10 cellular contexts compared by ENCODE assay signal in the genomic region with DNA sequence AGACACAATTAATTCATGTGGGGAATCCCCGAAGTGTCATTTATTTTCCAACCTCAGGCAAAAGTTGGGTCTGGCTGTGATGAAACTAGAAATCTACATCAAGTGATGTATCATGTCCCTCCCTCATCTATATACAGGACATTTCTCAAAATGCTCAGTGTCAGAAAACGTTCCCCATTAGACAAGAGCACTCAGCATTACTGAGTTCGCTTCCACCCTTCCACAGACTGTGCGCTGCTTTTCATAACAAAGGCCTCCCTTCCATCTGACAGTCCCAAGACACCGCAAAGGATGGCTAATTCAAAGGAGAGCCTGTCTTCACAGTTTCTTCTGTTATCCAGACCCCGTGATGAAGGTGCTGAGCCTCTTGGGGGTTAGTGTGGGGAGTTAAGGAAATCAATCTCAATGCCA. TPM values are rescaled to one million over a fixed set of nuclear protein-coding genes. Genes with fewer than 3 reads are reported as not detected.
A peak's percentile ranks its signal among the peaks of the same experiment; 100 is the strongest.
DNase-seq lines count a peak whose midpoint lies in the region; ATAC-seq and TF ChIP-seq lines count a peak whose summit lies in the region.
"Had no signal": no experiment of that assay in that cellular context is flagged by ENCODE, and none has a peak within 500 bp of the region (broad histone marks: within the 10 kb centered on the region; RNA-seq: fewer than 3 reads in every experiment).

No MANE protein-coding gene starts in this region.

- intact Hi-C loops in transverse colon (cut with DNase I; ENCODE audit: low total_unique reads) (no loop called here), left lung (cut with DNase I) (loop anchor here in 1 of 2 donors (10.0 kb wide), 1 partner anchor 85 kb away; no protein-coding TSS in a partner anchor)

- DNase-seq in stimulated activated CD4-positive, alpha-beta T cell treated with anti-CD3 and anti-CD28 coated beads, Interleukin-1b, Interleukin-23, amount 100 ng/mL, for 48 hours: peak; percentile 35
- no peak for DNase-seq in stimulated activated CD4-positive, alpha-beta T cell treated with anti-CD3 and anti-CD28 coated beads, Interleukin-12 subunit alpha, Interleukin-12 subunit beta, amount 100 ng/mL, for 4 hours
- no peak for DNase-seq in SJCRH30
- no peak for DNase-seq in caudate nucleus (lab: John Stamatoyannopoulos, UW)
- DNase-seq in transverse colon: no peak
- no peak for DNase-seq in left lobe of liver (ENCODE audit: low spot score)
- no peak for DNase-seq in left lung
- DNase-seq in HUDEP-2 (lab: John Stamatoyannopoulos, UW; ENCODE audit: unreplicated experiment in 76 of 76): no peak
- DNase-seq: C1 segment of cervical spinal cord had no signal

- no peaks in the 10 kb centered on the region for H3K27me3 ChIP-seq in SJCRH30
- H3K27me3 ChIP-seq in transverse colon: no peaks in the 10 kb centered on the region
- H3K27me3 ChIP-seq in left lung: no peaks in the 10 kb centered on the region

- H3K36me3 ChIP-seq in SJCRH30: no peaks in the 10 kb centered on the region
- no peaks in the 10 kb centered on the region for H3K36me3 ChIP-seq in transverse colon
- peaks cover 0 to 16% of the 10 kb centered on the region in 2 donors for H3K36me3 ChIP-seq in left lung

- TF ChIP-seq POLR2A in transverse colon (IDR thresholded peaks at IDR 0.05): no peak

- H3K4me3 ChIP-seq in SJCRH30 (no peak overlapping the region), transverse colon (no peak overlapping the region), left lung (no peak overlapping the region)

- H3K27ac ChIP-seq in SJCRH30 (0 out of 2 replicates have a peak overlapping the region, but pooled peaks have one; percentile 6), caudate nucleus (ENCODE audit: low read depth, low read length) (peak overlapping the region; percentile 62), transverse colon (peak overlapping the region in 3 of 4 donors; percentile 26 to 62 (median 40)), left lung (no peak overlapping the region)

- in situ Hi-C loops in transverse colon (cut with MboI; ENCODE audit: low pct_ligation_motif_present in 1 of 4, low pct_unique_long_range_greater_than_20kb in 1 of 4, low sequenced_read_pairs in 3 of 4): loop anchor here in 1 of 4 donors (25.0 kb wide), 1 partner anchor 98 kb away; no protein-coding TSS in a partner anchor

- TF ChIP-seq CTCF in transverse colon (IDR thresholded peaks at IDR 0.05) (no peak), left lung (IDR thresholded peaks at IDR 0.05) (no peak)

- no peaks in the 10 kb centered on the region for H3K4me1 ChIP-seq in SJCRH30
- peaks cover 0 to 31% (median 15%) of the 10 kb centered on the region in 4 donors for H3K4me1 ChIP-seq in transverse colon
- H3K4me1 ChIP-seq in left lung: peaks cover 3 to 75% of the 10 kb centered on the region in 2 donors

- no peak for TF ChIP-seq EP300 in transverse colon (IDR thresholded peaks at IDR 0.05; ENCODE audit: low read depth)

- ATAC-seq in left lobe of liver (no peak), left lung (no peak)
- ATAC-seq: HCT116 had no signal

- 68 to 82% methylated on average over 3 to 6 of the region's 6 CpGs for WGBS in transverse colon (ENCODE audit: low coverage in 1 of 2), 2 donors

- no peaks in the 10 kb centered on the region for H3K9me3 ChIP-seq in SJCRH30 (replicated peaks)
- no peaks in the 10 kb centered on the region for H3K9me3 ChIP-seq in transverse colon
- no peaks in the 10 kb centered on the region for H3K9me3 ChIP-seq in left lung

RNA-seq across cellular contexts. Expression of gene CCDC88C, which starts 7.6 kb away (rescaled TPM):
- 8.9 TPM in 2 replicates for total RNA-seq in SJCRH30 (2014; rRNA removed; shearing (Covaris generic))
- total RNA-seq in transverse colon (100 to 1,000 TPM in 1 of 4 donors, 10 to 100 TPM in 3; 29.5 to 171 (median 60.3) TPM), left lobe of liver (4.1 TPM), left lung (10 to 100 TPM; 31.5 to 41.8 TPM)

Comparison
In these comparisons a context has a peak if more than half of its experiments do, and no peak if none do; other contexts are left out.
1. H3K27ac ChIP-seq: peak in SJCRH30 (single experiment), caudate nucleus (single experiment) and transverse colon (3 of 4); none in left lung (0 of 2).